In the genomic region with DNA sequence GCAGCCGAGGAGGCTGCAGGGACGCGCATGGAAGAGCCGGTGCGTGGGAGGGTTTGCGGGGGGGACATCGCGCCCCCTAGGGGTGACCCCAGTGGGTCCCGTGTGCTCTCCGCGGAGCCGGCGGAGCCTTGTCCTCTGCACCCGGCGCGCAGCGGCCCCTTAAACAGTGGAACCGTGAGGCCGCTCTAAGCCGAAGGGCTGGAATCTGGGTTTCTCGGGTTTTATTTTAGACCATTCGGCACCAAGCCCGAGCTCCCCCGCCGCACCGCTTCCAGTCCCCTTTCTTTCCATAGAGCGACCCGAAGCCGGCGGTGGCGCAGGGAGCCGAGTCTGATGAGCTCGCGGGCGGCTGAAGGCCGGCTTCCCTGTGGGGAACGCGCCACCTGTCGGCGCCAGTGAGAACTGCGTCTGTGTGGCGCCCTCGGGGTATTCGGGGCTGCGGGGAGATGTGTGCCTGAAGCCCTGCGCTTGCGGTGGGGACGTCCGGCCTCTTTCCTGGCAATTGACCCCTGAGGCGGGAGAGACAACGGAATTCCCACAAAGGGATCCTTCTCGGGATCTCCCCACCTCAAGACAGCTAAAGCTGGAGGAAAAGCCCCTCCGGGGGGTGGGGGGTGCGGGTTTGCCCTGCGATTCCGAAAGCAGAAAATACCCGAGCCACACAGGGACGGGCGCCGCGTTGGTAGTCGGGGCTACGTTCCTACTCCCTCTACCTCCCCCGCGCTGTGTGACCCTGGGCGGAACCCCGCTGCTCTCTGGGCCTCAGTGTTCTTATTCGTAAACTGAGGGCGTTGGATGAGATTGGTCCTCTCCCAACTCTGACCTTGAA, we compare ENCODE assay signal across 8 cellular contexts. TPM values are rescaled to one million over a fixed set of nuclear protein-coding genes. Genes with fewer than 3 reads are reported as not detected.
DNase-seq lines count a peak whose midpoint lies in the region; ATAC-seq and TF ChIP-seq lines count a peak whose summit lies in the region.

No MANE protein-coding gene starts in this region.

- DNase-seq in BE2C (peak; percentile 72), NCI-H774 (lab: John Stamatoyannopoulos, UW) (peak; percentile 61), epidermal melanocyte (ENCODE audit: insufficient read length, low spot score) (peak; percentile 91)
- peak; percentile 31 for DNase-seq in activated CD8-positive, alpha-beta memory T cell treated with anti-CD3 and anti-CD28 coated beads, Interleukin-2, amount 50 U/mL, for 1 hour (ENCODE audit: extremely low read depth)
- peak; percentile 40 to 68 for DNase-seq in stimulated activated CD8-positive, alpha-beta memory T cell treated with anti-CD3 and anti-CD28 coated beads, Interleukin-4, amount 100 ng/mL, for 4 hours (ENCODE audit: low read depth in 2 of 2, low spot score in 1 of 2)

- H3K36me3 ChIP-seq in BE2C = no peaks in the 10 kb centered on the region
- H3K36me3 ChIP-seq in mucosa of rectum (ENCODE audit: control insufficient read depth in 2 of 2, insufficient read depth in 2 of 2, low read length in 2 of 2) = no peaks in the 10 kb centered on the region

- no peak overlapping the region for H3K9ac ChIP-seq in mucosa of rectum (ENCODE audit: low read depth in 1 of 2, low read length in 2 of 2)

- peak; percentile 61 for TF ChIP-seq CTCF in BE2C (IDR thresholded peaks at IDR 0.05; ENCODE audit: low read depth, low read length)

- H3K27me3 ChIP-seq in BE2C (peaks cover 86% of the 10 kb centered on the region), mucosa of rectum (ENCODE audit: control insufficient read depth in 2 of 2, insufficient read depth in 2 of 2, low read length in 2 of 2) (peaks cover 78 to 87% of the 10 kb centered on the region in 2 donors)

- peak; percentile 87 for ATAC-seq in GM19035 (IDR thresholded peaks at IDR 0.05; ENCODE audit: unreplicated experiment)
- peak; percentile 89 for ATAC-seq in HG03378 (IDR thresholded peaks at IDR 0.05; ENCODE audit: unreplicated experiment)

- H3K9me3 ChIP-seq in BE2C (no peaks in the 10 kb centered on the region), mucosa of rectum (ENCODE audit: control insufficient read depth in 2 of 2, low read length in 2 of 2) (no peaks in the 10 kb centered on the region)

- H3K4me3 ChIP-seq in BE2C (ENCODE audit: low read depth, low read length) (no peak overlapping the region), mucosa of rectum (ENCODE audit: low read length in 2 of 2) (peak overlapping the region; percentile 38 to 45)

- no peak overlapping the region for H3K27ac ChIP-seq in mucosa of rectum (ENCODE audit: low read depth in 2 of 2, low read length in 2 of 2)

- H3K4me1 ChIP-seq in BE2C = no peaks in the 10 kb centered on the region
- peaks cover 4 to 7% of the 10 kb centered on the region in 2 donors for H3K4me1 ChIP-seq in mucosa of rectum (ENCODE audit: control insufficient read depth in 2 of 2, insufficient read depth in 2 of 2, low read length in 2 of 2)

RNA-seq across cellular contexts. Expression of a gene that starts 8.2 kb away (rescaled TPM):
- not detected for polyA plus RNA-seq in BE2C (2012; ENCODE audit: insufficient read depth, insufficient read length, low read depth)

Comparison
In these comparisons a context has a peak if more than half of its experiments do, and no peak if none do; other contexts are left out.
1. DNase-seq: peak in every context shown above with its lines; median percentile 91 in epidermal melanocyte; 72 in BE2C; 61 in NCI-H774; 54 in stimulated activated CD8-positive, alpha-beta memory T cell treated with anti-CD3 and anti-CD28 coated beads, Interleukin-4, amount 100 ng/mL, for 4 hours; 31 in activated CD8-positive, alpha-beta memory T cell treated with anti-CD3 and anti-CD28 coated beads, Interleukin-2, amount 50 U/mL, for 1 hour.